In the genomic region with DNA sequence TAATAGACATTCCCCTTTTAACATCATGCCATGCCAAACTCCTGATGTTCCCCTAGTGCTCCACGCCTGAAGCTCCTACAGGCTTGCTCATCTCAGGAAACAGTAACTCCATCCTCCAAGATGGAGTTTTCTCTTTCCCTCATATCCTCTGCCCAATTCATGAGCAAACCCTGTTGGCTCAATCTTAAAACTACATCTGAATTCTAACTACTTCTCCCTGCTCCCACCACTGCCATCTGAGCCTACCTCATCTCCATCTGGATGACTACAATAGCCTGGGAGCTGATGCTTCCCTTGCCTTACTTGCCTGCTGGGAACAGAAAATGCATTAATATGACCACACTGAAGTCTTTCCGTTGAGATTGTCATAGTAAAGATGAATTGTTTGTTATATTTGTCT, we compare ENCODE assay signal across 14 cellular contexts.
DNase-seq lines count a peak whose midpoint lies in the region; ATAC-seq and TF ChIP-seq lines count a peak whose summit lies in the region.
"Had no signal": no experiment of that assay in that cellular context is flagged by ENCODE, and none has a peak within 500 bp of the region (broad histone marks: within the 10 kb centered on the region; RNA-seq: fewer than 3 reads in every experiment).

No MANE protein-coding gene starts in this region.

- no peaks in the 10 kb centered on the region for H3K9me3 ChIP-seq in esophagus muscularis mucosa
- H3K9me3 ChIP-seq: tibial artery had no signal

- no peaks in the 10 kb centered on the region for H3K27me3 ChIP-seq in esophagus muscularis mucosa
- H3K27me3 ChIP-seq: tibial artery had no signal

- peaks cover 3% of the 10 kb centered on the region for H3K9me3 Mint-ChIP-seq in activated CD4-positive, alpha-beta T cell treated with anti-CD3 and anti-CD28 coated beads, Interleukin-2, amount 10 ng/mL, durations not matched to agents 7 days and 5 days
- H3K9me3 Mint-ChIP-seq in stimulated activated naive B cell treated with anti-CD40 and anti-IgM and Interleukin-4, amounts not matched to agents 10 μg/mL and 1 μg/mL and 100 μg/mL, for 72 hours, result no peaks in the 10 kb centered on the region

- H3K27me3 Mint-ChIP-seq in activated CD4-positive, alpha-beta T cell treated with anti-CD3 and anti-CD28 coated beads, Interleukin-2, amount 10 ng/mL, durations not matched to agents 7 days and 5 days, result no peaks in the 10 kb centered on the region
- H3K27me3 Mint-ChIP-seq in stimulated activated naive B cell treated with anti-CD40 and anti-IgM and Interleukin-4, amounts not matched to agents 10 μg/mL and 1 μg/mL and 100 μg/mL, for 72 hours, result no peaks in the 10 kb centered on the region

- H3K36me3 ChIP-seq in esophagus muscularis mucosa, result peaks cover 0 to 8% (median 4%) of the 10 kb centered on the region in 4 donors

- peaks cover 58 to 87% (median 82%) of the 10 kb centered on the region in 4 donors for H3K4me1 ChIP-seq in esophagus muscularis mucosa

- no peak for DNase-seq in activated CD4-positive, alpha-beta T cell treated with anti-CD3 and anti-CD28 coated beads, Interleukin-2, amount 10 ng/mL, durations not matched to agents 7 days and 5 days
- DNase-seq in activated CD4-positive, alpha-beta T cell treated with anti-CD3 and anti-CD28 coated beads for 4 hours, result no peak
- peak; percentile 44 for DNase-seq in SK-MEL-5 (ENCODE audit: low read depth, low spot score)
- DNase-seq in esophagus muscularis mucosa (ENCODE audit: extremely low spot score), result no peak
- no peak for DNase-seq in stimulated activated naive B cell treated with anti-CD40 and anti-IgM and Interleukin-4, amounts not matched to agents 10 μg/mL and 1 μg/mL and 100 μg/mL, for 72 hours
- no peak for DNase-seq in MV-4-11 (lab: John Stamatoyannopoulos, UW)
- DNase-seq in ACHN, result no peak
- DNase-seq: DMS79 treated with DMSO at 0.1 percent for 48 hours, NCI-H1092 treated with DMSO at 0.1 percent for 48 hours, NCI-H526, right cardiac atrium, tibial artery had no signal

- TF ChIP-seq POLR2A in esophagus muscularis mucosa (IDR thresholded peaks at IDR 0.05; ENCODE audit: low read depth), result no peak

- no peak for TF ChIP-seq CTCF in esophagus muscularis mucosa (IDR thresholded peaks at IDR 0.05)

- POLR2A ChIA-PET in activated CD4-positive, alpha-beta T cell treated with anti-CD3 and anti-CD28 coated beads, Interleukin-2, amount 10 ng/mL, durations not matched to agents 7 days and 5 days (lab: Charles Lee), result no interaction called here

- peaks cover 35% of the 10 kb centered on the region for H3K36me3 Mint-ChIP-seq in activated CD4-positive, alpha-beta T cell treated with anti-CD3 and anti-CD28 coated beads, Interleukin-2, amount 10 ng/mL, durations not matched to agents 7 days and 5 days (ENCODE audit: low read depth)
- peaks cover 22 to 35% of the 10 kb centered on the region in 2 donors for H3K36me3 Mint-ChIP-seq in stimulated activated naive B cell treated with anti-CD40 and anti-IgM and Interleukin-4, amounts not matched to agents 10 μg/mL and 1 μg/mL and 100 μg/mL, for 72 hours

- peaks cover 68% of the 10 kb centered on the region for H3K4me1 Mint-ChIP-seq in activated CD4-positive, alpha-beta T cell treated with anti-CD3 and anti-CD28 coated beads, Interleukin-2, amount 10 ng/mL, durations not matched to agents 7 days and 5 days
- peaks cover 32 to 73% of the 10 kb centered on the region in 2 donors for H3K4me1 Mint-ChIP-seq in stimulated activated naive B cell treated with anti-CD40 and anti-IgM and Interleukin-4, amounts not matched to agents 10 μg/mL and 1 μg/mL and 100 μg/mL, for 72 hours

- no peak overlapping the region for H3K4me3 Mint-ChIP-seq in activated CD4-positive, alpha-beta T cell treated with anti-CD3 and anti-CD28 coated beads, Interleukin-2, amount 10 ng/mL, durations not matched to agents 7 days and 5 days
- no peak overlapping the region for H3K4me3 Mint-ChIP-seq in stimulated activated naive B cell treated with anti-CD40 and anti-IgM and Interleukin-4, amounts not matched to agents 10 μg/mL and 1 μg/mL and 100 μg/mL, for 72 hours

- in situ Hi-C loops in SK-MEL-5 (cut with HindIII; ENCODE audit: low pct_unique_long_range_greater_than_20kb, low sequenced_read_pairs) (no loop called here), ACHN (cut with HindIII; ENCODE audit: low pct_ligation_motif_present, low pct_unique_long_range_greater_than_20kb, low sequenced_read_pairs) (no loop called here)

- ATAC-seq in stimulated activated naive B cell treated with anti-CD40 and anti-IgM and Interleukin-4, amounts not matched to agents 10 μg/mL and 1 μg/mL and 100 μg/mL, for 72 hours (replicated peaks), result no peak
- no peak for ATAC-seq in SK-N-SH treated with all-trans-retinoic acid at 6 μM for 48 hours
- ATAC-seq: Right ventricle myocardium inferior had no signal

- intact Hi-C loops in esophagus muscularis mucosa (cut with DNase I), result no loop called here

- CTCF ChIA-PET in activated CD4-positive, alpha-beta T cell treated with anti-CD3 and anti-CD28 coated beads, Interleukin-2, amount 10 ng/mL, durations not matched to agents 7 days and 5 days (lab: Charles Lee), result interaction anchor here (0.6 to 1.0 kb wide), 2 partner anchors 46 to 124 kb away, joined by 3 read pairs; no protein-coding TSS in a partner anchor

- peak overlapping the region; percentile 94 for H3K27ac Mint-ChIP-seq in activated CD4-positive, alpha-beta T cell treated with anti-CD3 and anti-CD28 coated beads, Interleukin-2, amount 10 ng/mL, durations not matched to agents 7 days and 5 days
- H3K27ac Mint-ChIP-seq in stimulated activated naive B cell treated with anti-CD40 and anti-IgM and Interleukin-4, amounts not matched to agents 10 μg/mL and 1 μg/mL and 100 μg/mL, for 72 hours, result peak overlapping the region; percentile 92

- 84% methylated on average over 2 of the region's 2 CpGs for WGBS in esophagus muscularis mucosa

- no peak overlapping the region for H3K4me3 ChIP-seq in esophagus muscularis mucosa
- H3K4me3 ChIP-seq: tibial artery had no signal

- peak overlapping the region; percentile 61 to 74 (median 70) for H3K27ac ChIP-seq in esophagus muscularis mucosa (replicated peaks in 1 of 4)

- no peak for TF ChIP-seq EP300 in esophagus muscularis mucosa (IDR thresholded peaks at IDR 0.05)

TF ChIP-seq in SK-N-SH treated with all-trans-retinoic acid at 6 μM for 48 hours, 23 proteins besides CTCF, POLR2A, EP300 and RAD21 (continues in another document):
- TF ChIP-seq OSR1 (CRISPR knock-in tag; IDR thresholded peaks at IDR 0.05) (no peak), ISL1 (CRISPR knock-in tag; IDR thresholded peaks at IDR 0.05) (no peak), ESRRG (CRISPR knock-in tag; IDR thresholded peaks at IDR 0.05) (no peak), ZFP30 (CRISPR knock-in tag; IDR thresholded peaks at IDR 0.05) (no peak), CSDC2 (CRISPR knock-in tag; IDR thresholded peaks at IDR 0.05) (no peak), RARB (CRISPR knock-in tag; IDR thresholded peaks at IDR 0.05) (no peak), TCF4 (CRISPR knock-in tag; IDR thresholded peaks at IDR 0.05; ENCODE audit: borderline replicate concordance) (no peak), TOX (CRISPR knock-in tag; IDR thresholded peaks at IDR 0.05; ENCODE audit: borderline replicate concordance) (no peak), ZNF8 (CRISPR knock-in tag; IDR thresholded peaks at IDR 0.05) (no peak), PATZ1 (CRISPR knock-in tag; IDR thresholded peaks at IDR 0.05; ENCODE audit: borderline replicate concordance) (no peak)
- TF ChIP-seq, protein P1, sequence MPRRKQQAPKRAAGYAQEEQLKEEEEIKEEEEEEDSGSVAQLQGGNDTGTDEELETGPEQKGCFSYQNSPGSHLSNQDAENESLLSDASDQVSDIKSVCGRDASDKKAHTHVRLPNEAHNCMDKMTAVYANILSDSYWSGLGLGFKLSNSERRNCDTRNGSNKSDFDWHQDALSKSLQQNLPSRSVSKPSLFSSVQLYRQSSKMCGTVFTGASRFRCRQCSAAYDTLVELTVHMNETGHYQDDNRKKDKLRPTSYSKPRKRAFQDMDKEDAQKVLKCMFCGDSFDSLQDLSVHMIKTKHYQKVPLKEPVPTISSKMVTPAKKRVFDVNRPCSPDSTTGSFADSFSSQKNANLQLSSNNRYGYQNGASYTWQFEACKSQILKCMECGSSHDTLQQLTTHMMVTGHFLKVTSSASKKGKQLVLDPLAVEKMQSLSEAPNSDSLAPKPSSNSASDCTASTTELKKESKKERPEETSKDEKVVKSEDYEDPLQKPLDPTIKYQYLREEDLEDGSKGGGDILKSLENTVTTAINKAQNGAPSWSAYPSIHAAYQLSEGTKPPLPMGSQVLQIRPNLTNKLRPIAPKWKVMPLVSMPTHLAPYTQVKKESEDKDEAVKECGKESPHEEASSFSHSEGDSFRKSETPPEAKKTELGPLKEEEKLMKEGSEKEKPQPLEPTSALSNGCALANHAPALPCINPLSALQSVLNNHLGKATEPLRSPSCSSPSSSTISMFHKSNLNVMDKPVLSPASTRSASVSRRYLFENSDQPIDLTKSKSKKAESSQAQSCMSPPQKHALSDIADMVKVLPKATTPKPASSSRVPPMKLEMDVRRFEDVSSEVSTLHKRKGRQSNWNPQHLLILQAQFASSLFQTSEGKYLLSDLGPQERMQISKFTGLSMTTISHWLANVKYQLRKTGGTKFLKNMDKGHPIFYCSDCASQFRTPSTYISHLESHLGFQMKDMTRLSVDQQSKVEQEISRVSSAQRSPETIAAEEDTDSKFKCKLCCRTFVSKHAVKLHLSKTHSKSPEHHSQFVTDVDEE (CRISPR knock-in tag; IDR thresholded peaks at IDR 0.05), result no peak
